8 cellular contexts compared by ENCODE assay signal in the genomic region with DNA sequence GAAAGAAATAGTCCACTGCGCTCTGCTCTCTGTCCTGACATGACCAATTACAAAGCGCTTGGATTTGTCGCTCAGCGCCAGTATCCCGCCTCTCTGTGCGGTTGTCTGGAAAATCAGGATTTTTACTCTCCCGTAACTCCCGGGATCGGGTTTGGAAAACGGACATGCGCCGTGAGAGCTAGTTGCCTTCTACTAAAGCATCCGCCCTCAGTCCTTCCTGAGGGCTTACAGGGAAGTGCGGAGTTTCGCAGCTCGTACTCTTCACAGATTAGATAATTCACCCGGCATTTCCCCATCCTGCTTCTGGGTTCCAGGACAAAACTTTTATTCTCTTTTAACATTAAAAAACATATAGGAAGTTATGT.
DNase-seq lines count a peak whose midpoint lies in the region; ATAC-seq, FAIRE-seq and TF ChIP-seq lines count a peak whose summit lies in the region.

No MANE protein-coding gene starts in this region.

- FAIRE-seq in D721Med (lab: Jason Lieb, UNC): no peak

- peak overlapping the region; percentile 88 for H3K4me3 ChIP-seq in astrocyte of the spinal cord (ENCODE audit: low read depth, low read length)

- in situ Hi-C loops in astrocyte of the spinal cord (cut with HindIII; ENCODE audit: low sequenced_read_pairs): no loop called here

- TF ChIP-seq CTCF in astrocyte of the spinal cord (IDR thresholded peaks at IDR 0.05; ENCODE audit: low read depth, low read length) (no peak), D721Med (IDR thresholded peaks at IDR 0.05; ENCODE audit: insufficient read depth, missing control alignments) (no peak)

- DNase-seq in NCI-H187 treated with DMSO at 0.1 percent for 48 hours (lab: John Stamatoyannopoulos, UW): peak; percentile 91
- peak; percentile 49 for DNase-seq in T-helper 9 cell
- peak; percentile 100 for DNase-seq in astrocyte of the spinal cord (ENCODE audit: low read depth, low spot score)
- peak; percentile 34 to 98 (median 87) for DNase-seq in hypothalamus (lab: John Stamatoyannopoulos, UW)
- DNase-seq in retina: peak; percentile 98
- DNase-seq in D721Med (ENCODE audit: insufficient read length, low spot score): no peak

- ATAC-seq in GM18499 (IDR thresholded peaks at IDR 0.05; ENCODE audit: insufficient read depth, unreplicated experiment) (peak; percentile 24), HG02943 (IDR thresholded peaks at IDR 0.05; ENCODE audit: low read depth, unreplicated experiment) (peak; percentile 36)
